Comparison of ENCODE assay signal across 23 cellular contexts in the genomic region with DNA sequence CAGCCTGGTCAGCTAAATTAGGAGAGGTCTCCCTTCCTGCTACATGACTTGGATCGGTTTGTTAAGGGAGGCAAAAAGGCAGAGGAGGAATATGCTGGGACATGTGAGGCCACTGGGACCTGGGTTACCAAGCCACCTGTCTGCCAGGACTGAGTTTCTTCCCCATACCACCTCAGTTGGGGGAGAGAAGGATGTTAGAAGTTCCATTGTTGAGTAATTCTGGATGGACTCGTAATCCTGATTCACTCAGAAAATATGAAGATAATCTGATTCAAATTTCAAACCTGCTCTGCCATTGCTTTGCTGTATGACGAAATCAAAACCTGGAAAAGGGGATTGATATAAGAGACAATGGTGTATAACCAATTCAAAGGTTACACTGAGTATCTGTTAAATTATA.
DNase-seq lines count a peak whose midpoint lies in the region; ATAC-seq and TF ChIP-seq lines count a peak whose summit lies in the region.
"Had no signal": no experiment of that assay in that cellular context is flagged by ENCODE, and none has a peak within 500 bp of the region (broad histone marks: within the 10 kb centered on the region; RNA-seq: fewer than 3 reads in every experiment).

No MANE protein-coding gene starts in this region.

- TF ChIP-seq CTCF in HFFc6 (IDR thresholded peaks at IDR 0.05): no peak
- TF ChIP-seq CTCF in fibroblast of pulmonary artery (IDR thresholded peaks at IDR 0.05; ENCODE audit: low read length, missing control alignments): no peak
- no peak for TF ChIP-seq CTCF in gastroesophageal sphincter (IDR thresholded peaks at IDR 0.05)

- peaks cover 10% of the 10 kb centered on the region for H3K4me1 Mint-ChIP-seq in HFFc6 (ENCODE audit: low read depth)
- no peaks in the 10 kb centered on the region for H3K4me1 Mint-ChIP-seq in activated T-helper 17 cell treated with anti-CD3 and anti-CD28 coated beads, Interleukin-2, amount 50 U/mL, for 72 hours
- H3K4me1 Mint-ChIP-seq: activated CD4-positive, alpha-beta memory T cell treated with anti-CD3 and anti-CD28 coated beads, Interleukin-2, amount 10 ng/mL, durations not matched to agents 7 days and 5 days; CD14-positive monocyte; nephron had no signal

- no peaks in the 10 kb centered on the region for H3K9me3 Mint-ChIP-seq in HFFc6
- H3K9me3 Mint-ChIP-seq in activated T-helper 17 cell treated with anti-CD3 and anti-CD28 coated beads, Interleukin-2, amount 50 U/mL, for 72 hours: no peaks in the 10 kb centered on the region

- H3K27me3 Mint-ChIP-seq in HFFc6 (ENCODE audit: insufficient read depth): no peaks in the 10 kb centered on the region
- H3K27me3 Mint-ChIP-seq in activated T-helper 17 cell treated with anti-CD3 and anti-CD28 coated beads, Interleukin-2, amount 50 U/mL, for 72 hours: no peaks in the 10 kb centered on the region
- H3K27me3 Mint-ChIP-seq: activated CD4-positive, alpha-beta memory T cell treated with anti-CD3 and anti-CD28 coated beads, Interleukin-2, amount 10 ng/mL, durations not matched to agents 7 days and 5 days had no signal

- H3K9me3 ChIP-seq in adipocyte (ENCODE audit: control insufficient read depth, low read length): peaks cover 3% of the 10 kb centered on the region
- H3K9me3 ChIP-seq in gastroesophageal sphincter: no peaks in the 10 kb centered on the region
- no peaks in the 10 kb centered on the region for H3K9me3 ChIP-seq in MG63
- H3K9me3 ChIP-seq: adrenal gland, upper lobe of right lung had no signal

- TF ChIP-seq EP300 in gastroesophageal sphincter (IDR thresholded peaks at IDR 0.05): no peak

- TF ChIP-seq POLR2A in gastroesophageal sphincter (IDR thresholded peaks at IDR 0.05): no peak

- H2AFZ ChIP-seq in ACC112 (ENCODE audit: low read length, unreplicated experiment): peak overlapping the region; percentile 60

- H3K9ac ChIP-seq in adipocyte (ENCODE audit: low read length): no peak overlapping the region

- no peaks in the 10 kb centered on the region for H3K36me3 Mint-ChIP-seq in HFFc6 (ENCODE audit: low read depth)
- no peaks in the 10 kb centered on the region for H3K36me3 Mint-ChIP-seq in activated T-helper 17 cell treated with anti-CD3 and anti-CD28 coated beads, Interleukin-2, amount 50 U/mL, for 72 hours (ENCODE audit: low read depth)
- H3K36me3 Mint-ChIP-seq: CD14-positive monocyte had no signal

- H3K36me3 ChIP-seq in ACC112 (ENCODE audit: insufficient read depth, low read length): no peaks in the 10 kb centered on the region
- no peaks in the 10 kb centered on the region for H3K36me3 ChIP-seq in adipocyte (ENCODE audit: control insufficient read depth, insufficient read depth, low read length, severe bottlenecking)
- H3K36me3 ChIP-seq in gastroesophageal sphincter: no peaks in the 10 kb centered on the region
- H3K36me3 ChIP-seq in MG63: no peaks in the 10 kb centered on the region
- H3K36me3 ChIP-seq: adrenal gland, cardiac muscle cell, upper lobe of right lung had no signal

- 77 to 100% methylated on average over 2 to 3 of the region's 3 CpGs for WGBS in gastroesophageal sphincter (ENCODE audit: low coverage in 1 of 2), 2 donors

- no peak overlapping the region for H3K4me3 Mint-ChIP-seq in HFFc6
- H3K4me3 Mint-ChIP-seq in activated T-helper 17 cell treated with anti-CD3 and anti-CD28 coated beads, Interleukin-2, amount 50 U/mL, for 72 hours: no peak overlapping the region
- H3K4me3 Mint-ChIP-seq: activated CD4-positive, alpha-beta memory T cell treated with anti-CD3 and anti-CD28 coated beads, Interleukin-2, amount 10 ng/mL, durations not matched to agents 7 days and 5 days; CD14-positive monocyte; nephron had no signal

- DNase-seq in HFFc6: peak; percentile 0
- DNase-seq in adipocyte (ENCODE audit: low read depth): peak; percentile 10
- DNase-seq in fibroblast of pulmonary artery (ENCODE audit: low read depth): peak; percentile 37
- DNase-seq in MG63: no peak
- DNase-seq: activated CD4-positive, alpha-beta memory T cell treated with anti-CD3 and anti-CD28 coated beads, Interleukin-2, amount 10 ng/mL, durations not matched to agents 7 days and 5 days; activated CD4-positive, CD25-positive, alpha-beta regulatory T cell; activated effector memory CD4-positive, alpha-beta T cell treated with anti-CD3 and anti-CD28 coated beads, Interleukin-2, amount 50 U/mL, for 16 hours; adrenal gland; hippocampal formation; NCI-H146; NCI-H2171; NCI-H524 treated with DMSO at 0.1 percent for 48 hours; posterior cingulate gyrus; SW 1271; upper lobe of right lung had no signal

- H3K4me3 ChIP-seq in ACC112 (ENCODE audit: low read depth, low read length) (no peak overlapping the region), adipocyte (ENCODE audit: low read length) (no peak overlapping the region), fibroblast of pulmonary artery (replicated peaks; ENCODE audit: low read depth, low read length) (no peak overlapping the region), gastroesophageal sphincter (no peak overlapping the region), MG63 (no peak overlapping the region)
- H3K4me3 ChIP-seq: adrenal gland, cardiac muscle cell, upper lobe of right lung had no signal

- H3K27ac Mint-ChIP-seq in HFFc6: no peak overlapping the region
- no peak overlapping the region for H3K27ac Mint-ChIP-seq in activated T-helper 17 cell treated with anti-CD3 and anti-CD28 coated beads, Interleukin-2, amount 50 U/mL, for 72 hours
- H3K27ac Mint-ChIP-seq: activated CD4-positive, alpha-beta memory T cell treated with anti-CD3 and anti-CD28 coated beads, Interleukin-2, amount 10 ng/mL, durations not matched to agents 7 days and 5 days; CD14-positive monocyte; nephron had no signal

- no peaks in the 10 kb centered on the region for H3K27me3 ChIP-seq in ACC112 (ENCODE audit: insufficient read depth, low read length)
- peaks cover 5% of the 10 kb centered on the region for H3K27me3 ChIP-seq in adipocyte (replicated peaks; ENCODE audit: control insufficient read depth, insufficient read depth, low read length)
- H3K27me3 ChIP-seq in gastroesophageal sphincter: no peaks in the 10 kb centered on the region
- H3K27me3 ChIP-seq in MG63: no peaks in the 10 kb centered on the region
- H3K27me3 ChIP-seq: adrenal gland, cardiac muscle cell, upper lobe of right lung had no signal

- no peak for ATAC-seq in gastroesophageal sphincter
- no peak for ATAC-seq in GM19328 (IDR thresholded peaks at IDR 0.05; ENCODE audit: unreplicated experiment)
- no peak for ATAC-seq in activated T-helper 17 cell treated with anti-CD3 and anti-CD28 coated beads, Interleukin-2, amount 50 U/mL, for 72 hours (replicated peaks)
- ATAC-seq: Right ventricle myocardium inferior, upper lobe of right lung had no signal

- H3K27ac ChIP-seq in ACC112 (ENCODE audit: low read depth, low read length) (no peak overlapping the region; the same call in 1 of the 2 replicates), gastroesophageal sphincter (no peak overlapping the region)
- H3K27ac ChIP-seq: adrenal gland, cardiac muscle cell, upper lobe of right lung had no signal

- no peaks in the 10 kb centered on the region for H3K79me2 ChIP-seq in ACC112 (ENCODE audit: control insufficient read depth, insufficient read depth, low read length, unreplicated experiment)

- H3K4me1 ChIP-seq in ACC112 (ENCODE audit: control insufficient read depth, insufficient read depth, low read length, unreplicated experiment) (peaks cover 9% of the 10 kb centered on the region), adipocyte (ENCODE audit: control insufficient read depth, insufficient read depth, low read length) (no peaks in the 10 kb centered on the region), gastroesophageal sphincter (no peaks in the 10 kb centered on the region)
- H3K4me1 ChIP-seq: adrenal gland, upper lobe of right lung had no signal
